In the genomic region with DNA sequence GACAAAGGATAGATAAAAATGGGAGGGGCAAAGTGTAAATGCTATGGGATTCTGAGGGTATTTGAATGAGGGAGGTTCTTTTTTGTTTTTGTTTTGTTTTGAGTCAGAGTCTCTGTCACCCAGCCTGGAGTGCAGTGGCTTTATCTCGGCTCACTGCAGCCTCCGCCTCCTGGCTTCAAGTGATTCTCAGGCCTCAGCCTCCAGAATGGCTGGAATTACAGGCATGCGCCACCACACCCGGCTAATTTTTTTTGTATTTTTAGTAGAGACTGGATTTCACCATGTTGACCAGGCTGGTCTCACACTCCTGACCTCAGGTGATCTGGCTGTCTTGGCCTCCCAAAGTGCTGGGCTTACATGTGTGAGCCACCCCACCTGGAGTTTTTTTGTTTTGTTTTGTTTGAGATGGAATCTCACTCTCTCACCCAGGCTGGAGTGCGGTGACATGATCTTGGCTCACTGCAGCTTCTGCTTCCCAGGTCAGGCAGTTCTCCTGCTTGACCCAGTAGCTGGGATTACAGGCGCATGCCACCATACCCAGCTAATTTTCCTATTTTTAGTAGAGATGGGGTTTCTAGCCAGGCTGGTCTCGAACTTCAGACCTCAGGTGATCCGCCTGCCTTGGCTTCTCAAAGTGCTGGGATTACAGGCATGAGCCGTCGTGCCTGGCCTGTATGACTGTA, we compare ENCODE assay signal across 10 cellular contexts. TPM values are rescaled to one million over a fixed set of nuclear protein-coding genes. Genes with fewer than 3 reads are reported as not detected.
DNase-seq lines count a peak whose midpoint lies in the region; ATAC-seq and TF ChIP-seq lines count a peak whose summit lies in the region.
"Had no signal": no experiment of that assay in that cellular context is flagged by ENCODE, and none has a peak within 500 bp of the region (broad histone marks: within the 10 kb centered on the region; RNA-seq: fewer than 3 reads in every experiment).

No MANE protein-coding gene starts in this region.

- H3K4me1 ChIP-seq in Panc1 (ENCODE audit: control insufficient read depth, insufficient read depth, low read length), result peaks cover 20% of the 10 kb centered on the region
- H3K4me1 ChIP-seq in smooth muscle cell (ENCODE audit: low read depth), result no peaks in the 10 kb centered on the region
- H3K4me1 ChIP-seq in thyroid gland, result peaks cover 6 to 13% of the 10 kb centered on the region in 2 donors
- H3K4me1 ChIP-seq in foreskin keratinocyte, result peaks cover 15% of the 10 kb centered on the region

- no peak overlapping the region for H2AFZ ChIP-seq in smooth muscle cell (ENCODE audit: low read depth)

- intact Hi-C loops in activated CD4-positive, alpha-beta T cell treated with anti-CD3 and anti-CD28 coated beads for 36 hours (cut with DNase I, micrococcal nuclease), result no loop called here
- intact Hi-C loops in Panc1 (cut with micrococcal nuclease; ENCODE audit: unreplicated experiment), result no loop called here
- intact Hi-C loops in thyroid gland (cut with DNase I), result no loop called here

- in situ Hi-C loops in Panc1 (cut with HindIII; ENCODE audit: low pct_unique_long_range_greater_than_20kb, low sequenced_read_pairs), result no loop called here

- peak overlapping the region; percentile 30 for H3K4me2 ChIP-seq in smooth muscle cell

- no peak overlapping the region for H3K27ac Mint-ChIP-seq in activated CD4-positive, alpha-beta T cell treated with anti-CD3 and anti-CD28 coated beads for 36 hours

- H3K9me3 Mint-ChIP-seq in activated CD4-positive, alpha-beta T cell treated with anti-CD3 and anti-CD28 coated beads for 36 hours (ENCODE audit: low read depth), result no peaks in the 10 kb centered on the region

- no peaks in the 10 kb centered on the region for H3K9me3 ChIP-seq in Panc1 (ENCODE audit: control insufficient read depth, insufficient read depth, low read depth, low read length)
- H3K9me3 ChIP-seq in smooth muscle cell (replicated peaks; ENCODE audit: low read depth), result no peaks in the 10 kb centered on the region
- H3K9me3 ChIP-seq in thyroid gland, result no peaks in the 10 kb centered on the region

- no peak overlapping the region for H3K4me3 Mint-ChIP-seq in activated CD4-positive, alpha-beta T cell treated with anti-CD3 and anti-CD28 coated beads for 36 hours

- H3K27ac ChIP-seq in Panc1 (ENCODE audit: low read length) (0 out of 2 replicates have a peak overlapping the region, but pooled peaks have one; percentile 2), smooth muscle cell (ENCODE audit: low read depth) (peak overlapping the region; percentile 79), thyroid gland (no peak overlapping the region), foreskin keratinocyte (no peak overlapping the region)

- H3K9ac ChIP-seq in smooth muscle cell (ENCODE audit: low read depth), result no peak overlapping the region

- TF ChIP-seq CTCF in Panc1 (IDR thresholded peaks at IDR 0.05), result no peak
- no peak for TF ChIP-seq CTCF in fibroblast of the aortic adventitia (IDR thresholded peaks at IDR 0.05; ENCODE audit: insufficient read depth, low read length)
- no peak for TF ChIP-seq CTCF in smooth muscle cell (IDR thresholded peaks at IDR 0.05; ENCODE audit: borderline replicate concordance, insufficient read depth, poor library complexity, severe bottlenecking)
- TF ChIP-seq CTCF in thyroid gland (IDR thresholded peaks at IDR 0.05), result no peak
- no peak for TF ChIP-seq CTCF in foreskin keratinocyte (conservative IDR thresholded peaks at IDR 0.05)

- CTCF ChIA-PET in activated CD4-positive, alpha-beta T cell treated with anti-CD3 and anti-CD28 coated beads for 36 hours (lab: Charles Lee), result interaction anchor here (0.8 kb wide), 1 partner anchor 31 kb away, joined by 3 read pairs; no protein-coding TSS in a partner anchor
- CTCF ChIA-PET in Panc1 (lab: Charles Lee), result interaction anchor here (0.6 to 0.7 kb wide), 2 partner anchors 12 to 92 kb away, joined by 3 to 4 read pairs; no protein-coding TSS in a partner anchor

- no peak for TF ChIP-seq POLR2A in thyroid gland (IDR thresholded peaks at IDR 0.05)

- H4K20me1 ChIP-seq in smooth muscle cell (ENCODE audit: low read depth), result peaks cover 99% of the 10 kb centered on the region

- peaks cover 100% of the 10 kb centered on the region for H3K79me2 ChIP-seq in smooth muscle cell (ENCODE audit: low read depth)

- POLR2A ChIA-PET in activated CD4-positive, alpha-beta T cell treated with anti-CD3 and anti-CD28 coated beads for 36 hours (lab: Charles Lee), result no interaction called here
- POLR2A ChIA-PET in Panc1 (lab: Charles Lee), result no interaction called here

- BruUV-seq in Panc1 (replicated peaks; lab: Mats Ljungman, UMichigan), result no TSS peak

- H3K4me1 Mint-ChIP-seq in activated CD4-positive, alpha-beta T cell treated with anti-CD3 and anti-CD28 coated beads for 36 hours, result peaks cover 43% of the 10 kb centered on the region

- H3K27me3 ChIP-seq in Panc1 (ENCODE audit: control insufficient read depth, insufficient read depth, low read length), result no peaks in the 10 kb centered on the region
- H3K27me3 ChIP-seq in smooth muscle cell (ENCODE audit: low read depth), result no peaks in the 10 kb centered on the region
- no peaks in the 10 kb centered on the region for H3K27me3 ChIP-seq in thyroid gland
- no peaks in the 10 kb centered on the region for H3K27me3 ChIP-seq in foreskin keratinocyte

- H3F3A ChIP-seq in smooth muscle cell (ENCODE audit: low read depth), result peaks cover 6% of the 10 kb centered on the region

- peaks cover 14% of the 10 kb centered on the region for H3K36me3 Mint-ChIP-seq in activated CD4-positive, alpha-beta T cell treated with anti-CD3 and anti-CD28 coated beads for 36 hours (ENCODE audit: low read depth)

- no peak overlapping the region for H3K4me3 ChIP-seq in Panc1 (ENCODE audit: low read depth in 2 of 2, low read length in 2 of 2)
- H3K4me3 ChIP-seq in fibroblast of the aortic adventitia (ENCODE audit: low read depth, low read length), result no peak overlapping the region
- no peak overlapping the region for H3K4me3 ChIP-seq in smooth muscle cell
- H3K4me3 ChIP-seq in thyroid gland (replicated peaks in 1 of 3), result no peak overlapping the region

- H3K27me3 Mint-ChIP-seq in activated CD4-positive, alpha-beta T cell treated with anti-CD3 and anti-CD28 coated beads for 36 hours, result no peaks in the 10 kb centered on the region

- 77% methylated on average over 10 of the region's 10 CpGs for WGBS in smooth muscle cell (ENCODE audit: low lambda C conversion rate)
- WGBS in thyroid gland, 2 donors, result 86 to 94% methylated on average over 10 of the region's 10 CpGs

- ATAC-seq in activated CD4-positive, alpha-beta T cell treated with anti-CD3 and anti-CD28 coated beads for 36 hours, result peak; percentile 89
- ATAC-seq in Panc1 (peak; percentile 69), foreskin keratinocyte (no peak)

- DNase-seq in activated CD4-positive, alpha-beta T cell treated with anti-CD3 and anti-CD28 coated beads for 36 hours, result peak; percentile 41
- no peak for DNase-seq in activated CD4-positive, alpha-beta T cell treated with anti-CD3 and anti-CD28 coated beads for 1 hour
- DNase-seq in Panc1 (ENCODE audit: low read depth, low spot score) (no peak), fibroblast of the aortic adventitia (ENCODE audit: low read depth) (peak; percentile 63), smooth muscle cell (lab: John Stamatoyannopoulos, UW; ENCODE audit: unreplicated experiment) (no peak), thyroid gland (no peak), foreskin keratinocyte (no peak), NCI-H1092 (lab: John Stamatoyannopoulos, UW) (no peak)
- DNase-seq: effector CD8-positive, alpha-beta T cell; RPMI8226 had no signal

- no peaks in the 10 kb centered on the region for H3K36me3 ChIP-seq in Panc1 (ENCODE audit: control insufficient read depth, insufficient read depth, low read length)
- no peaks in the 10 kb centered on the region for H3K36me3 ChIP-seq in smooth muscle cell (ENCODE audit: low read depth)
- H3K36me3 ChIP-seq in thyroid gland, result no peaks in the 10 kb centered on the region

RNA-seq across cellular contexts. Expression of a gene that starts 9.0 kb away (rescaled TPM):
- total RNA-seq in activated CD4-positive, alpha-beta T cell treated with anti-CD3 and anti-CD28 coated beads for 36 hours, result 100 to 1,000 TPM in 1 of 2 experiments, 10 to 100 TPM in 1; 87.2 to 122 TPM
- total RNA-seq in Panc1 (2021; ENCODE audit: unreplicated experiment) (84.1 TPM), fibroblast of the aortic adventitia (ENCODE audit: low replicate concordance) (22.7 and 27.7 TPM in 2 replicates), smooth muscle cell (25.8 and 32.4 TPM in 2 replicates), thyroid gland (10 to 100 TPM; 27.1 to 48.5 (median 32.3) TPM), foreskin keratinocyte (59.0 and 59.4 TPM in 2 replicates)
- polyA plus RNA-seq in Panc1 (2012; ENCODE audit: insufficient read length), result 138 TPM
- polyA plus RNA-seq in smooth muscle cell (84.1 and 118 TPM in 2 replicates), foreskin keratinocyte (83.3 and 91.4 TPM in 2 replicates)

Comparison
In these comparisons a context has a peak if more than half of its experiments do, and no peak if none do; other contexts are left out.
1. DNase-seq: peak in activated CD4-positive, alpha-beta T cell treated with anti-CD3 and anti-CD28 coated beads for 36 hours (single experiment) and fibroblast of the aortic adventitia (single experiment); none in activated CD4-positive, alpha-beta T cell treated with anti-CD3 and anti-CD28 coated beads for 1 hour (single experiment), Panc1 (single experiment), smooth muscle cell (single experiment), thyroid gland (0 of 2), foreskin keratinocyte (0 of 2) and NCI-H1092 (single experiment).
2. H3K27ac ChIP-seq: peak in Panc1 (single experiment) and smooth muscle cell (single experiment); none in thyroid gland (0 of 3) and foreskin keratinocyte (single experiment).